ENCODE assay signal across 16 cellular contexts in genomic region chr22:20782601-20783299, GRCh38. TPM values are rescaled to one million over a fixed set of nuclear protein-coding genes. Genes with fewer than 3 reads are reported as not detected.
DNase-seq lines count a peak whose midpoint lies in the region; ATAC-seq and TF ChIP-seq lines count a peak whose summit lies in the region.
"Had no signal": no experiment of that assay in that cellular context is flagged by ENCODE, and none has a peak within 500 bp of the region (broad histone marks: within the 10 kb centered on the region; RNA-seq: fewer than 3 reads in every experiment).

No MANE protein-coding gene starts in this region.

- no peak for TF ChIP-seq EP300 in SK-N-SH (IDR thresholded peaks at IDR 0.05; ENCODE audit: borderline replicate concordance in 1 of 2, low read depth in 1 of 2, low read length in 1 of 2)

- H3K27ac ChIP-seq in ACC112 (ENCODE audit: low read depth, low read length) = peak overlapping the region; percentile 91
- H3K27ac ChIP-seq in brain microvascular endothelial cell = peak overlapping the region; percentile 79
- H3K27ac ChIP-seq in osteoblast (ENCODE audit: low read depth, low read length) = peak overlapping the region; percentile 92
- H3K27ac ChIP-seq in SK-N-SH (ENCODE audit: low read depth in 2 of 2, low read length in 1 of 2) = no peak overlapping the region

- CTCF ChIA-PET in SK-N-SH (lab: Yijun Ruan, JAX) = interaction anchor here (1.0 to 3.9 kb wide), 14 partner anchors 9 to 365 kb away, joined by 3 to 43 read pairs (median 6); partner anchors contain the start of gene SERPIND1

- in situ Hi-C loops in brain microvascular endothelial cell (cut with HindIII; ENCODE audit: low pct_ligation_motif_present, low sequenced_read_pairs) = no loop called here

- H3K9me3 ChIP-seq in osteoblast (ENCODE audit: low read depth, low read length) = no peaks in the 10 kb centered on the region
- no peaks in the 10 kb centered on the region for H3K9me3 ChIP-seq in SK-N-SH
- H3K9me3 ChIP-seq: Caco-2 had no signal

- H3K9me2 ChIP-seq in SK-N-SH = no peaks in the 10 kb centered on the region

- peaks cover 1% of the 10 kb centered on the region for H3K27me3 Mint-ChIP-seq in HFFc6 (ENCODE audit: insufficient read depth)

- no peak overlapping the region for H2AFZ ChIP-seq in ACC112 (ENCODE audit: low read length, unreplicated experiment)
- no peak overlapping the region for H2AFZ ChIP-seq in osteoblast (ENCODE audit: low read length)
- H2AFZ ChIP-seq in SK-N-SH (ENCODE audit: low read depth) = no peak overlapping the region

- no peaks in the 10 kb centered on the region for H3K9me3 Mint-ChIP-seq in HFFc6
- H3K9me3 Mint-ChIP-seq: H9 had no signal

- H3K27ac Mint-ChIP-seq in HFFc6 = peak overlapping the region; percentile 72; the same call in 1 of the 2 replicates

- H3K4me3 Mint-ChIP-seq in HFFc6 = no peak overlapping the region
- H3K4me3 Mint-ChIP-seq: H9 had no signal

- ATAC-seq in omental fat pad (ENCODE audit: low FRiP score) = no peak

- TF ChIP-seq RAD21 in SK-N-SH (IDR thresholded peaks at IDR 0.05; ENCODE audit: low read length) = no peak

- H3K36me3 ChIP-seq in ACC112 (ENCODE audit: insufficient read depth, low read length) (no peaks in the 10 kb centered on the region), brain microvascular endothelial cell (replicated peaks) (peaks cover 21% of the 10 kb centered on the region), osteoblast (ENCODE audit: insufficient read depth, low read length) (peaks cover 10% of the 10 kb centered on the region), SK-N-SH (replicated peaks in 1 of 2; ENCODE audit: control insufficient read depth in 1 of 2, insufficient read depth in 2 of 2, low read length in 1 of 2) (peaks cover 5 to 14% of the 10 kb centered on the region in 2 experiments)

- DNase-seq in HFFc6 (no peak), brain microvascular endothelial cell (no peak), osteoblast (ENCODE audit: insufficient read length, low spot score, missing footprints) (no peak), omental fat pad (ENCODE audit: low spot score) (no peak), SK-N-SH (no peak), NCI-H446 treated with DMSO at 0.1 percent for 48 hours (lab: John Stamatoyannopoulos, UW) (no peak), NCI-H1092 (lab: John Stamatoyannopoulos, UW) (no peak)
- DNase-seq: Caco-2, H9, KG1, NCI-H1105, NCI-H1694 treated with DMSO at 0.1 percent for 48 hours, RPMI8226, SIG-M5 had no signal

- H4K20me1 ChIP-seq in osteoblast (ENCODE audit: insufficient read depth, low read length) (peaks cover 7% of the 10 kb centered on the region), SK-N-SH (ENCODE audit: insufficient read depth) (0 out of 2 replicates have a peak, but pooled peaks cover 5% of the 10 kb centered on the region)

- 90% methylated on average over 3 of the region's 4 CpGs for WGBS in SK-N-SH (ENCODE audit: low lambda C conversion rate)

- H3K4me3 ChIP-seq in ACC112 (ENCODE audit: low read depth, low read length) (no peak overlapping the region), brain microvascular endothelial cell (ENCODE audit: low read depth, low read length) (no peak overlapping the region), osteoblast (ENCODE audit: insufficient read depth, low read length) (no peak overlapping the region), SK-N-SH (ENCODE audit: low read depth in 2 of 2, low read length in 1 of 2) (no peak overlapping the region)

- H3K79me2 ChIP-seq in ACC112 (ENCODE audit: control insufficient read depth, insufficient read depth, low read length, unreplicated experiment) = no peaks in the 10 kb centered on the region
- H3K79me2 ChIP-seq in osteoblast (ENCODE audit: insufficient read depth, low read length) = no peaks in the 10 kb centered on the region
- no peaks in the 10 kb centered on the region for H3K79me2 ChIP-seq in SK-N-SH (ENCODE audit: insufficient read depth)

- peak overlapping the region; percentile 52 for H3K4me2 ChIP-seq in osteoblast (ENCODE audit: insufficient read depth, low read length)
- no peak overlapping the region for H3K4me2 ChIP-seq in SK-N-SH

- no peak for TF ChIP-seq CTCF in HFFc6 (IDR thresholded peaks at IDR 0.05)
- TF ChIP-seq CTCF in brain microvascular endothelial cell (IDR thresholded peaks at IDR 0.05; ENCODE audit: low read depth, low read length, missing control alignments) = no peak
- no peak for TF ChIP-seq CTCF in osteoblast (IDR thresholded peaks at IDR 0.05; ENCODE audit: extremely low read depth, low read depth, low read length)
- TF ChIP-seq CTCF in omental fat pad (IDR thresholded peaks at IDR 0.05) = no peak
- TF ChIP-seq CTCF in SK-N-SH (IDR thresholded peaks at IDR 0.05) = no peak

- no peaks in the 10 kb centered on the region for H3F3A ChIP-seq in SK-N-SH (replicated peaks; ENCODE audit: insufficient read depth)

- peaks cover 42% of the 10 kb centered on the region for H3K4me1 Mint-ChIP-seq in HFFc6 (ENCODE audit: low read depth)

- POLR2A ChIA-PET in SK-N-SH (lab: Yijun Ruan, JAX) = no interaction called here

- no peak overlapping the region for H3K9ac ChIP-seq in SK-N-SH

- H3K27me3 ChIP-seq in ACC112 (ENCODE audit: insufficient read depth, low read length) (no peaks in the 10 kb centered on the region), brain microvascular endothelial cell (replicated peaks) (no peaks in the 10 kb centered on the region), osteoblast (ENCODE audit: insufficient read depth, low read length) (no peaks in the 10 kb centered on the region), SK-N-SH (ENCODE audit: insufficient read depth) (no peaks in the 10 kb centered on the region)

- peaks cover 37% of the 10 kb centered on the region for H3K4me1 ChIP-seq in ACC112 (ENCODE audit: control insufficient read depth, insufficient read depth, low read length, unreplicated experiment)
- H3K4me1 ChIP-seq in osteoblast (ENCODE audit: insufficient read depth, low read length) = peaks cover 53% of the 10 kb centered on the region
- H3K4me1 ChIP-seq in SK-N-SH (ENCODE audit: control insufficient read depth in 1 of 2, insufficient read depth in 2 of 2, low read depth in 1 of 2, low read length in 1 of 2) = no peaks in the 10 kb centered on the region

- H3K36me3 Mint-ChIP-seq in HFFc6 (ENCODE audit: low read depth) = peaks cover 6% of the 10 kb centered on the region; the same call in 1 of the 2 replicates

TF ChIP-seq in SK-N-SH, 30 proteins besides CTCF, POLR2A, EP300 and RAD21:
- TF ChIP-seq USF1 (IDR thresholded peaks at IDR 0.05; ENCODE audit: borderline replicate concordance, low read depth) = no peak
- no peak for TF ChIP-seq MEF2A (IDR thresholded peaks at IDR 0.05; ENCODE audit: borderline replicate concordance, low read depth)
- TF ChIP-seq POLR2AphosphoS5 (IDR thresholded peaks at IDR 0.05; ENCODE audit: low read depth, low read length) = no peak
- no peak for TF ChIP-seq ZBTB33 (IDR thresholded peaks at IDR 0.05; ENCODE audit: borderline replicate concordance, low read depth)
- TF ChIP-seq EZH2phosphoT487 (IDR thresholded peaks at IDR 0.05; ENCODE audit: borderline replicate concordance, low read depth) = no peak
- no peak for TF ChIP-seq FOSL2 (IDR thresholded peaks at IDR 0.05; ENCODE audit: borderline replicate concordance, low read depth)

RNA-seq across cellular contexts. Expression of gene SERPIND1, which starts 8.8 kb away (rescaled TPM):
- under 1 TPM in 5 of 6 experiments, not detected in 1; 0.07 to 0.19 (median 0.11) TPM for total RNA-seq in HFFc6 (2021; fragmentation: NEBNext Ultra II Directional; extraction: Animal tissue kit (Norgen Biotek cat#: 25700))
- total RNA-seq in osteoblast = not detected in 2 replicates
- under 1 TPM in 2 of 4 donors, not detected in 2; 0.24 to 0.37 TPM for total RNA-seq in omental fat pad
- 0.05 TPM in 1 of 2 replicates, not detected in the other for polyA plus RNA-seq in SK-N-SH (2012; rRNA removed)
- polyA plus RNA-seq in SK-N-SH (2012; cell fraction: cytosol; rRNA removed) = not detected in 2 replicates
- polyA plus RNA-seq in SK-N-SH (2012; cell fraction: nucleus; rRNA removed) = not detected in 2 replicates
- total RNA-seq: H9, M059J had no signal

Comparison
In these comparisons a context has a peak if more than half of its experiments do, and no peak if none do; other contexts are left out.
1. H3K27ac ChIP-seq: peak in ACC112 (single experiment), brain microvascular endothelial cell (single experiment) and osteoblast (single experiment); none in SK-N-SH (0 of 2).